ENCODE assay signal across 8 cellular contexts in the genomic region with DNA sequence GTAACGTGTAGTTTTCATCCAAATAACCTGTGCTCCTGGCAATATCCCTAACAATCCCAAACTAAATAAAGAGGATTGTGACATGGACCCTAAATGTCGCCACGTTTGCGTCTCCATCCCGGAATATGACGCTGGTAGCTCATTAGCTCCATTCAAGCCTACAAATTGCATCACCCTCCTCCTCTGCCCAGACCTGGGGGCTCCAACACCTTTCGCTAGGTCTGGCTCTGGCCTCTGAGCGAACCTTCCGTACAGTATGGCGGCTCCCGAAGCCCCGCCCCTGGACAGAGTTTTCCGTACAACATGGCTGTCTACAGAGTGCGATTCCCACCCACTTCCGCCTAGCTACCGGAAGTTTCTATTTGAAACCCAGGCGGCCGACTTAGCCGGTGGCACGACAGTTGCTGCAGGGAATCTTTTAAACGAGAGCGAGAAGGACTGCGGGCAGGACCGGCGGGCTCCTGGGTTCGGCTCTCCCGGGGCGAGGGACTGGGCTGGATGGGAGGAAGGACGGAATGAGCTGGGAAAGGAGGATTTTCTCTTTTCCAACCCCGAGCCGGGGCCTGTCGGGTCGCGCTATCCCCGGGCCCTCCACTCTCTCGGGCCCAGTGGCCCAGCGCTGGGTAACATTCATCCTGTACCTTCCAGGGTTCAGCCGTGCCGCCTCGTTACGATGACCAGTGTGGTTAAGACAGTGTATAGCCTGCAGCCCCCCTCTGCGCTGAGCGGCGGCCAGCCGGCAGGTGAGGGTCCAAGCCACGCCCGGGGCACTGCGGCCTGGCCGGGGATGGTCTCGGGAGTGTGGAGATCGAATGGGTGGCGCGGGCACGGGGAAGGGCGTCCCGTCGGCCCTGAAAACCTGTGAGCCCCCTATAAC.
DNase-seq lines count a peak whose midpoint lies in the region; ATAC-seq and TF ChIP-seq lines count a peak whose summit lies in the region.

A gene with protein sequence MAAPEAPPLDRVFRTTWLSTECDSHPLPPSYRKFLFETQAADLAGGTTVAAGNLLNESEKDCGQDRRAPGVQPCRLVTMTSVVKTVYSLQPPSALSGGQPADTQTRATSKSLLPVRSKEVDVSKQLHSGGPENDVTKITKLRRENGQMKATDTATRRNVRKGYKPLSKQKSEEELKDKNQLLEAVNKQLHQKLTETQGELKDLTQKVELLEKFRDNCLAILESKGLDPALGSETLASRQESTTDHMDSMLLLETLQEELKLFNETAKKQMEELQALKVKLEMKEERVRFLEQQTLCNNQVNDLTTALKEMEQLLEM (plus strand): TSS at position 142 of the 877 bp plus-strand sequence. CDS start 115 bp downstream, at position 257.

- peak; percentile 92 for ATAC-seq in GM19043 (IDR thresholded peaks at IDR 0.05; ENCODE audit: low read depth, unreplicated experiment)
- peak; percentile 93 for ATAC-seq in HG03354 (IDR thresholded peaks at IDR 0.05; ENCODE audit: poor library complexity, severe bottlenecking, unreplicated experiment)

- DNase-seq in AG10803 (ENCODE audit: low read depth) (peak; percentile 93), NCI-H446 treated with DMSO at 0.1 percent for 48 hours (lab: John Stamatoyannopoulos, UW) (peak; percentile 85), cerebellar cortex (ENCODE audit: low spot score) (peak; percentile 97), islet precursor cell (peak; percentile 95)
- DNase-seq in activated CD4-positive, CD25-positive, alpha-beta regulatory T cell treated with anti-CD3 and anti-CD28 coated beads, Interleukin-2, amount 50 U/mL, for 16 hours (ENCODE audit: low read depth, low spot score) = peak; percentile 89
- peak; percentile 90 to 95 (median 91) for DNase-seq in stimulated activated CD4-positive, alpha-beta T cell treated with anti-CD3 and anti-CD28 coated beads, Interleukin-12 subunit alpha, Interleukin-12 subunit beta, amount 100 ng/mL, for 48 hours (ENCODE audit: low read depth in 2 of 3, low spot score in 1 of 3)

- H3K4me3 ChIP-seq in AG10803 (ENCODE audit: low read length) = peak within 1 kb of the TSS; percentile 87

- TF ChIP-seq CTCF in AG10803 (conservative IDR thresholded peaks at IDR 0.05; ENCODE audit: low read length) = no peak

Comparison
In these comparisons a context has a peak if more than half of its experiments do, and no peak if none do; other contexts are left out.
1. Peak in every context shown above with its lines: DNase-seq, ATAC-seq and H3K4me3 ChIP-seq.